8 cellular contexts compared by ENCODE assay signal in the genomic region with DNA sequence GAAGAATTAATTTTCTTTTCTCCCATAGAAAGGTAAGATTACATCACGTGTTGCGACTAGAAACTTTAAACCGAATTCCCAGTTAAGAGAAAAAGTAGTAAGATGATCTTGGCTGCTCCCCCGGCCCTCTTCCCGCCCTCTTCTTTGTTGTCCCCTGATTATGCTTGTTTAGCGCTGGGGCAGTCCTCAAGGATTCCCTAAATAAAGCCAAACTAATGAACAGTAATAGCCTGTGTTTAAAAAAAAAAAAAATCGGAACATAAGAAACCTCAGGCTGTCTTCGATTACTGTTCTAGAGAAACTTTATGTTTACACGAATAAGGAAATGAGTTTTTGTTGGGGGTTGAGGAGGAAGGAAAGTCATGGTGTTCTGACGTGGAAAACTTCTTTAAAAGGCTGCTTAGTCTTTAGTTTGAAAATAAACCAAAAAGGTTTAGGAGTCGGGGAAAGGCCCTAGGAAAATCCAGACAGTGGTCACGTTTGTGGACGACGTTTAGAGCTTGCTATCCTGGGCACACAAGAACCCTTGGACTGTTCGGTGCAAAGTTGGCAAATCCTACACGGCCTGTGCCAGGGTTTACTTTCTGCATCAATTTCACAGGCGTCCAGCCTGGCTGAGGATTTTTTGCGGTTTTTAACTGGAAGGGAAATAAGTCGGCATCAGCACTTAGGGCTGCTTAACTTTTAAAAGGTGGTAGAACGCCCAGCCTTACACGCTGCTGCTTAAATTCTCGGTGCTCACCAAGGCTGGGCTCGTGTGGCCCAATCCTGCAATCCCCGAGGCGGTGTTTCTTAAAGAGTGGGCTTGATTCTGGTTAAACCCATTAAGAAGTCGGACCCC. TPM values are rescaled to one million over a fixed set of nuclear protein-coding genes. Genes with fewer than 3 reads are reported as not detected.
DNase-seq lines count a peak whose midpoint lies in the region; ATAC-seq and TF ChIP-seq lines count a peak whose summit lies in the region.

No MANE protein-coding gene starts in this region.

- DNase-seq in Caki2 (ENCODE audit: low read depth), result peak; percentile 61
- DNase-seq in Kasumi-1 (lab: John Stamatoyannopoulos, UW), result peak; percentile 53 to 64
- DNase-seq in WERI-Rb-1, result peak; percentile 10
- peak; percentile 59 to 89 for DNase-seq in lower leg skin (ENCODE audit: low spot score in 2 of 2)
- DNase-seq in stimulated activated CD4-positive, alpha-beta T cell treated with anti-CD3 and anti-CD28 coated beads, Interleukin-4, amount 100 ng/mL, for 4 hours, result peak; percentile 19 to 25
- no peak for DNase-seq in cerebellar nuclear complex (lab: John Stamatoyannopoulos, UW)

- peak overlapping the region; percentile 91 for H3K27ac ChIP-seq in WERI-Rb-1

- H3K4me3 Mint-ChIP-seq in dendritic cell treated with granulocyte-macrophage colony-stimulating factor and Interleukin-4, amounts not matched to agents 40 ng/mL and 50 ng/mL, for 4 days, result peak overlapping the region; percentile 88

- H3K4me3 ChIP-seq in WERI-Rb-1 (ENCODE audit: low read depth, low read length) (peak overlapping the region; percentile 86), lower leg skin (ENCODE audit: low read depth, poor library complexity, severe bottlenecking) (no peak overlapping the region)

- peaks cover 41% of the 10 kb centered on the region for H3K36me3 Mint-ChIP-seq in dendritic cell treated with granulocyte-macrophage colony-stimulating factor and Interleukin-4, amounts not matched to agents 40 ng/mL and 50 ng/mL, for 4 days (ENCODE audit: low read depth)

- H3K36me3 ChIP-seq in WERI-Rb-1, result peaks cover 3% of the 10 kb centered on the region; the same call in 1 of the 2 replicates

- no peaks in the 10 kb centered on the region for H3K27me3 Mint-ChIP-seq in dendritic cell treated with granulocyte-macrophage colony-stimulating factor and Interleukin-4, amounts not matched to agents 40 ng/mL and 50 ng/mL, for 4 days

- no peaks in the 10 kb centered on the region for H3K9me3 Mint-ChIP-seq in dendritic cell treated with granulocyte-macrophage colony-stimulating factor and Interleukin-4, amounts not matched to agents 40 ng/mL and 50 ng/mL, for 4 days

- no peaks in the 10 kb centered on the region for H3K27me3 ChIP-seq in WERI-Rb-1 (ENCODE audit: insufficient read depth, low read depth, severe bottlenecking)

- intact Hi-C loops in dendritic cell treated with granulocyte-macrophage colony-stimulating factor and Interleukin-4, amounts not matched to agents 40 ng/mL and 50 ng/mL, for 4 days (cut with micrococcal nuclease), result loop anchor here (1.0 kb wide), 1 partner anchor 67 kb away; the partner anchor contains the start of gene CCNG1
- intact Hi-C loops in lower leg skin (cut with DNase I; ENCODE audit: low total_unique reads), result no loop called here

- TF ChIP-seq CTCF in WERI-Rb-1 (IDR thresholded peaks at IDR 0.05; ENCODE audit: low read depth, low read length), result no peak
- TF ChIP-seq CTCF in lower leg skin (IDR thresholded peaks at IDR 0.05), result no peak

- WGBS in lower leg skin, 2 donors, result 0% methylated on average over 26 of the region's 26 CpGs

- H3K27ac Mint-ChIP-seq in dendritic cell treated with granulocyte-macrophage colony-stimulating factor and Interleukin-4, amounts not matched to agents 40 ng/mL and 50 ng/mL, for 4 days, result peak overlapping the region; percentile 99

- peaks cover 13% of the 10 kb centered on the region for H3K4me1 Mint-ChIP-seq in dendritic cell treated with granulocyte-macrophage colony-stimulating factor and Interleukin-4, amounts not matched to agents 40 ng/mL and 50 ng/mL, for 4 days (ENCODE audit: low read depth)

- in situ Hi-C loops in Caki2 (cut with HindIII; ENCODE audit: low pct_unique_long_range_greater_than_20kb, low sequenced_read_pairs), result no loop called here

- no peaks in the 10 kb centered on the region for H3K9me3 ChIP-seq in WERI-Rb-1 (ENCODE audit: severe bottlenecking)

- ATAC-seq in HG03571 (IDR thresholded peaks at IDR 0.05; ENCODE audit: unreplicated experiment), result no peak

- TF ChIP-seq POLR2A in lower leg skin (IDR thresholded peaks at IDR 0.05), result no peak

RNA-seq across cellular contexts. Expression of gene MAT2B, which starts 1.1 kb away (rescaled TPM):
- 53.5 and 59.5 TPM in 2 replicates for total RNA-seq in Caki2 (2014; rRNA removed; shearing (Covaris generic); ENCODE audit: low replicate concordance)
- total RNA-seq in lower leg skin, result 10 to 100 TPM; 34.9 to 50.1 (median 44.8) TPM

RNA-seq across cellular contexts. Expression of gene HMMR, which starts 43.9 kb away (rescaled TPM):
- total RNA-seq in Caki2 (2014; rRNA removed; shearing (Covaris generic); ENCODE audit: low replicate concordance), result 68.7 and 74.1 TPM in 2 replicates
- 1 to 10 TPM; 2.6 to 4.3 (median 3.0) TPM for total RNA-seq in lower leg skin

RNA-seq across cellular contexts. Expression of gene NUDCD2, which starts 44.4 kb away (rescaled TPM):
- total RNA-seq in Caki2 (2014; rRNA removed; shearing (Covaris generic); ENCODE audit: low replicate concordance), result 17.4 and 21.5 TPM in 2 replicates
- 1 to 10 TPM; 3.1 to 8.5 (median 6.7) TPM for total RNA-seq in lower leg skin

Comparison
In these comparisons a context has a peak if more than half of its experiments do, and no peak if none do; other contexts are left out.
1. DNase-seq: peak in Caki2 (single experiment), Kasumi-1 (2 of 2), WERI-Rb-1 (single experiment), lower leg skin (2 of 2) and stimulated activated CD4-positive, alpha-beta T cell treated with anti-CD3 and anti-CD28 coated beads, Interleukin-4, amount 100 ng/mL, for 4 hours (2 of 2); none in cerebellar nuclear complex (0 of 2).
2. RNA of gene HMMR, which starts 43.9 kb away (total RNA-seq): 68.7 to 74.1 TPM in Caki2; 2.6 to 4.3 TPM in lower leg skin; every median in the first group is over 10 times any median in the second.